20 cellular contexts compared by ENCODE assay signal in genomic region chr13:90857921-90858320, GRCh38.
DNase-seq lines count a peak whose midpoint lies in the region; ATAC-seq, FAIRE-seq and TF ChIP-seq lines count a peak whose summit lies in the region.
"Had no signal": no experiment of that assay in that cellular context is flagged by ENCODE, and none has a peak within 500 bp of the region (broad histone marks: within the 10 kb centered on the region; RNA-seq: fewer than 3 reads in every experiment).

No MANE protein-coding gene starts in this region.

- no peaks in the 10 kb centered on the region for H3K36me3 Mint-ChIP-seq in stimulated activated naive B cell treated with anti-CD40 and anti-IgM and Interleukin-4, amounts not matched to agents 10 μg/mL and 1 μg/mL and 100 μg/mL, for 72 hours
- H3K36me3 Mint-ChIP-seq: CD8-positive, alpha-beta T cell had no signal

- H3K4me1 Mint-ChIP-seq in stimulated activated naive B cell treated with anti-CD40 and anti-IgM and Interleukin-4, amounts not matched to agents 10 μg/mL and 1 μg/mL and 100 μg/mL, for 72 hours, result no peaks in the 10 kb centered on the region
- H3K4me1 Mint-ChIP-seq: B cell had no signal

- H3K4me2 ChIP-seq in GM12878 (ENCODE audit: control insufficient read depth, insufficient read depth), result no peak overlapping the region
- H3K4me2 ChIP-seq: BLaER1 treated with 17β-estradiol and CSF1 and Interleukin-3, amounts not matched to agents 10 nM and 100 nM had no signal

- in situ Hi-C loops in GM12878 (cut with MboI), result no loop called here

- TF ChIP-seq EP300 in GM12878 (IDR thresholded peaks at IDR 0.05; ENCODE audit: borderline replicate concordance in 1 of 2, control insufficient read depth in 1 of 2, low read depth in 2 of 2, low read length in 2 of 2), result no peak

- H4K20me1 ChIP-seq in GM12878 (ENCODE audit: control insufficient read depth, insufficient read depth), result no peaks in the 10 kb centered on the region
- H4K20me1 ChIP-seq: BLaER1 treated with 17β-estradiol and CSF1 and Interleukin-3, amounts not matched to agents 10 nM and 100 nM had no signal

- RAD21 ChIA-PET in GM12878 (lab: Charles Lee; ENCODE audit: unreplicated experiment), result interaction anchor here (1.6 kb wide), 1 partner anchor 9 kb away, joined by 3 read pairs; no protein-coding TSS in a partner anchor

- no peak for TF ChIP-seq POLR2A in GM12878 (IDR thresholded peaks at IDR 0.05; ENCODE audit: low read depth, low read length)

- no TSS peak for BruUV-seq in GM12878 (replicated peaks; lab: Mats Ljungman, UMichigan)

- H3K4me3 ChIP-seq in GM12878, result no peak overlapping the region
- H3K4me3 ChIP-seq: BLaER1 treated with 17β-estradiol and CSF1 and Interleukin-3, amounts not matched to agents 10 nM and 100 nM had no signal

- H3K79me2 ChIP-seq in GM12878 (ENCODE audit: control insufficient read depth, insufficient read depth, low read length), result no peaks in the 10 kb centered on the region

- 10% methylated on average over 1 of the region's 1 CpG for WGBS in GM12878 (ENCODE audit: insufficient coverage, insufficient replicate concordance, low lambda C conversion rate, missing lambda C conversion rate)

- ATAC-seq in GM18868 (IDR thresholded peaks at IDR 0.05; ENCODE audit: unreplicated experiment) (peak; percentile 76), HG02852 (IDR thresholded peaks at IDR 0.05; ENCODE audit: unreplicated experiment) (peak; percentile 72), GM12878 (peak; percentile 33; the same call in 2 of the 3 replicates), GM21360 (IDR thresholded peaks at IDR 0.05; ENCODE audit: unreplicated experiment) (no peak)
- ATAC-seq in stimulated activated naive B cell treated with anti-CD40 and anti-IgM and Interleukin-4, amounts not matched to agents 10 μg/mL and 1 μg/mL and 100 μg/mL, for 72 hours (replicated peaks), result no peak
- ATAC-seq: CD8-positive, alpha-beta T cell had no signal

- no peak for TF ChIP-seq CTCF in GM12878 (IDR thresholded peaks at IDR 0.05 in 2 of 3, conservative IDR thresholded peaks at IDR 0.05 in 1 of 3; ENCODE audit: control insufficient read depth in 2 of 3, extremely low read depth in 1 of 3, insufficient read depth in 1 of 3, low read depth in 3 of 3, low read length in 3 of 3)

- H3K4me1 ChIP-seq in GM12878 (ENCODE audit: control insufficient read depth, insufficient read depth, low read length), result no peaks in the 10 kb centered on the region
- H3K4me1 ChIP-seq: BLaER1 treated with 17β-estradiol and CSF1 and Interleukin-3, amounts not matched to agents 10 nM and 100 nM; Caco-2 had no signal

- H3K27me3 ChIP-seq in GM12878 (replicated peaks in 1 of 2; ENCODE audit: control insufficient read depth in 2 of 2, insufficient read depth in 2 of 2, low read length in 1 of 2), result no peaks in the 10 kb centered on the region
- H3K27me3 ChIP-seq: BLaER1 treated with 17β-estradiol and CSF1 and Interleukin-3, amounts not matched to agents 10 nM and 100 nM had no signal

- H3K9ac ChIP-seq in GM12878 (ENCODE audit: control insufficient read depth, insufficient read depth, low read length), result no peak overlapping the region
- H3K9ac ChIP-seq: BLaER1 treated with 17β-estradiol and CSF1 and Interleukin-3, amounts not matched to agents 10 nM and 100 nM had no signal

- SMC1A ChIA-PET in GM12878 (lab: Charles Lee; ENCODE audit: uncharacterized antibody, unreplicated experiment), result no interaction called here

- no peak for DNase-seq in GM12878 (ENCODE audit: low read depth, low spot score)
- no peak for DNase-seq in NAMALWA (ENCODE audit: low spot score)
- no peak for DNase-seq in stimulated activated naive B cell treated with anti-CD40 and anti-IgM and Interleukin-4, amounts not matched to agents 10 μg/mL and 1 μg/mL and 100 μg/mL, for 72 hours
- no peak for DNase-seq in hepatic stellate cell (ENCODE audit: low spot score)
- DNase-seq: 8988T; AML-193; Caco-2; Calu3; CD4-positive, alpha-beta T cell; CD8-positive, alpha-beta T cell; DMS79 treated with DMSO at 0.1 percent for 48 hours; GF-D8 had no signal

- POLR2A ChIA-PET in GM12878 (lab: Charles Lee), result no interaction called here

- no peak for FAIRE-seq in GM12878 (lab: Jason Lieb, UNC)
- FAIRE-seq: D721Med, GM12892 had no signal

- intact Hi-C loops in GM12878 (cut with micrococcal nuclease; ENCODE audit: unreplicated experiment), result no loop called here

- no peaks in the 10 kb centered on the region for H3K9me3 ChIP-seq in GM12878 (replicated peaks; ENCODE audit: control insufficient read depth, insufficient read depth, low read length)
- H3K9me3 ChIP-seq: BLaER1 treated with 17β-estradiol and CSF1 and Interleukin-3, amounts not matched to agents 10 nM and 100 nM; Caco-2 had no signal

- no peaks in the 10 kb centered on the region for H3K27me3 Mint-ChIP-seq in stimulated activated naive B cell treated with anti-CD40 and anti-IgM and Interleukin-4, amounts not matched to agents 10 μg/mL and 1 μg/mL and 100 μg/mL, for 72 hours
- H3K27me3 Mint-ChIP-seq: B cell; CD4-positive, alpha-beta T cell had no signal

- no peak overlapping the region for H3K27ac Mint-ChIP-seq in stimulated activated naive B cell treated with anti-CD40 and anti-IgM and Interleukin-4, amounts not matched to agents 10 μg/mL and 1 μg/mL and 100 μg/mL, for 72 hours
- H3K27ac Mint-ChIP-seq: B cell; CD4-positive, alpha-beta T cell; CD8-positive, alpha-beta T cell had no signal

- no peaks in the 10 kb centered on the region for H3K36me3 ChIP-seq in GM12878 (ENCODE audit: control insufficient read depth in 2 of 2, insufficient read depth in 2 of 2, low read length in 1 of 2)
- H3K36me3 ChIP-seq: BLaER1 treated with 17β-estradiol and CSF1 and Interleukin-3, amounts not matched to agents 10 nM and 100 nM had no signal

- H3K4me3 Mint-ChIP-seq in stimulated activated naive B cell treated with anti-CD40 and anti-IgM and Interleukin-4, amounts not matched to agents 10 μg/mL and 1 μg/mL and 100 μg/mL, for 72 hours, result no peak overlapping the region
- H3K4me3 Mint-ChIP-seq: B cell; CD4-positive, alpha-beta T cell; CD8-positive, alpha-beta T cell had no signal

- no peak overlapping the region for H2AFZ ChIP-seq in GM12878 (ENCODE audit: control insufficient read depth, low read depth, low read length)

- H3K9me3 Mint-ChIP-seq in stimulated activated naive B cell treated with anti-CD40 and anti-IgM and Interleukin-4, amounts not matched to agents 10 μg/mL and 1 μg/mL and 100 μg/mL, for 72 hours, result peaks cover 0 to 6% of the 10 kb centered on the region in 2 donors
- H3K9me3 Mint-ChIP-seq: CD4-positive, alpha-beta T cell; CD8-positive, alpha-beta T cell had no signal

- no peak overlapping the region for H3K27ac ChIP-seq in GM12878 (ENCODE audit: control insufficient read depth, insufficient read depth)
- H3K27ac ChIP-seq: BLaER1 treated with 17β-estradiol and CSF1 and Interleukin-3, amounts not matched to agents 10 nM and 100 nM; C4-2B had no signal

- CTCF ChIA-PET in GM12878 (lab: Yijun Ruan, JAX), result interaction anchor here (0.8 to 3.0 kb wide), 2 partner anchors 9 to 12 kb away, joined by 3 to 23 read pairs; no protein-coding TSS in a partner anchor

- TF ChIP-seq RAD21 in GM12878 (IDR thresholded peaks at IDR 0.05; ENCODE audit: insufficient read depth, low read depth, low read length), result no peak

TF ChIP-seq in GM12878, 131 proteins besides CTCF, POLR2A, EP300 and RAD21 (continues in another document):
- TF ChIP-seq ZNF207 (IDR thresholded peaks at IDR 0.05; ENCODE audit: borderline replicate concordance) (no peak), SPI1 (IDR thresholded peaks at IDR 0.05; ENCODE audit: borderline replicate concordance, insufficient read depth, low read depth, low read length) (no peak), PML (IDR thresholded peaks at IDR 0.05; ENCODE audit: low read length) (no peak), STAT1 (conservative IDR thresholded peaks at IDR 0.05) (no peak), KDM1A (IDR thresholded peaks at IDR 0.05; ENCODE audit: borderline replicate concordance) (no peak), ZNF274 (IDR thresholded peaks at IDR 0.05; ENCODE audit: insufficient read depth, insufficient read length) (no peak), IKZF1 (conservative IDR thresholded peaks at IDR 0.05) (no peak), SREBF1 (IDR thresholded peaks at IDR 0.05; ENCODE audit: low read length) (no peak)
- TF ChIP-seq, protein P1, sequence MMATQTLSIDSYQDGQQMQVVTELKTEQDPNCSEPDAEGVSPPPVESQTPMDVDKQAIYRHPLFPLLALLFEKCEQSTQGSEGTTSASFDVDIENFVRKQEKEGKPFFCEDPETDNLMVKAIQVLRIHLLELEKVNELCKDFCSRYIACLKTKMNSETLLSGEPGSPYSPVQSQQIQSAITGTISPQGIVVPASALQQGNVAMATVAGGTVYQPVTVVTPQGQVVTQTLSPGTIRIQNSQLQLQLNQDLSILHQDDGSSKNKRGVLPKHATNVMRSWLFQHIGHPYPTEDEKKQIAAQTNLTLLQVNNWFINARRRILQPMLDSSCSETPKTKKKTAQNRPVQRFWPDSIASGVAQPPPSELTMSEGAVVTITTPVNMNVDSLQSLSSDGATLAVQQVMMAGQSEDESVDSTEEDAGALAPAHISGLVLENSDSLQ (IDR thresholded peaks at IDR 0.05), result no peak
- TF ChIP-seq, protein P2, sequence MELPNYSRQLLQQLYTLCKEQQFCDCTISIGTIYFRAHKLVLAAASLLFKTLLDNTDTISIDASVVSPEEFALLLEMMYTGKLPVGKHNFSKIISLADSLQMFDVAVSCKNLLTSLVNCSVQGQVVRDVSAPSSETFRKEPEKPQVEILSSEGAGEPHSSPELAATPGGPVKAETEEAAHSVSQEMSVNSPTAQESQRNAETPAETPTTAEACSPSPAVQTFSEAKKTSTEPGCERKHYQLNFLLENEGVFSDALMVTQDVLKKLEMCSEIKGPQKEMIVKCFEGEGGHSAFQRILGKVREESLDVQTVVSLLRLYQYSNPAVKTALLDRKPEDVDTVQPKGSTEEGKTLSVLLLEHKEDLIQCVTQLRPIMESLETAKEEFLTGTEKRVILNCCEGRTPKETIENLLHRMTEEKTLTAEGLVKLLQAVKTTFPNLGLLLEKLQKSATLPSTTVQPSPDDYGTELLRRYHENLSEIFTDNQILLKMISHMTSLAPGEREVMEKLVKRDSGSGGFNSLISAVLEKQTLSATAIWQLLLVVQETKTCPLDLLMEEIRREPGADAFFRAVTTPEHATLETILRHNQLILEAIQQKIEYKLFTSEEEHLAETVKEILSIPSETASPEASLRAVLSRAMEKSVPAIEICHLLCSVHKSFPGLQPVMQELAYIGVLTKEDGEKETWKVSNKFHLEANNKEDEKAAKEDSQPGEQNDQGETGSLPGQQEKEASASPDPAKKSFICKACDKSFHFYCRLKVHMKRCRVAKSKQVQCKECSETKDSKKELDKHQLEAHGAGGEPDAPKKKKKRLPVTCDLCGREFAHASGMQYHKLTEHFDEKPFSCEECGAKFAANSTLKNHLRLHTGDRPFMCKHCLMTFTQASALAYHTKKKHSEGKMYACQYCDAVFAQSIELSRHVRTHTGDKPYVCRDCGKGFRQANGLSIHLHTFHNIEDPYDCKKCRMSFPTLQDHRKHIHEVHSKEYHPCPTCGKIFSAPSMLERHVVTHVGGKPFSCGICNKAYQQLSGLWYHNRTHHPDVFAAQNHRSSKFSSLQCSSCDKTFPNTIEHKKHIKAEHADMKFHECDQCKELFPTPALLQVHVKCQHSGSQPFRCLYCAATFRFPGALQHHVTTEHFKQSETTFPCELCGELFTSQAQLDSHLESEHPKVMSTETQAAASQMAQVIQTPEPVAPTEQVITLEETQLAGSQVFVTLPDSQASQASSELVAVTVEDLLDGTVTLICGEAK (IDR thresholded peaks at IDR 0.05; ENCODE audit: borderline replicate concordance), result no peak

Comparison
In these comparisons a context has a peak if more than half of its experiments do, and no peak if none do; other contexts are left out.
1. ATAC-seq: peak in GM18868 (single experiment), HG02852 (single experiment) and GM12878 (single experiment); none in GM21360 (single experiment) and stimulated activated naive B cell treated with anti-CD40 and anti-IgM and Interleukin-4, amounts not matched to agents 10 μg/mL and 1 μg/mL and 100 μg/mL, for 72 hours (0 of 2).